9 cellular contexts compared by ENCODE assay signal in genomic region chr5:158516521-158516920, GRCh38.
"Had no signal": no experiment of that assay in that cellular context is flagged by ENCODE, and none has a peak within 500 bp of the region (broad histone marks: within the 10 kb centered on the region; RNA-seq: fewer than 3 reads in every experiment).

No MANE protein-coding gene starts in this region.

- FAIRE-seq: H1, H54, HTR-8/SVneo, K562 had no signal

- H3K4me3 ChIP-seq: GM23338, K562 had no signal

- H3K4me1 Mint-ChIP-seq: GM23338 had no signal

- ATAC-seq: GM23338, K562 had no signal

- H2AFZ ChIP-seq: GM23338 had no signal

- H3K4me2 ChIP-seq: GM23338 had no signal

- DNase-seq: H9, HCEC 1CT, IMR-90, KG1 had no signal

- H3K27ac Mint-ChIP-seq: GM23338, H9 had no signal

- H3K4me3 Mint-ChIP-seq: GM23338, H9 had no signal

- H3K9me3 Mint-ChIP-seq: GM23338, H9 had no signal
